1 cellular context compared by ENCODE assay signal in genomic region chr6:30769853-30770160, GRCh38.
TF ChIP-seq lines count a peak whose summit lies in the region.

No MANE protein-coding gene starts in this region.

TF ChIP-seq in HEK293, 187 proteins besides CTCF, POLR2A, EP300 and RAD21 (continued from another document):
- TF ChIP-seq PRDM2 (tag by site-specific recombination; IDR thresholded peaks at IDR 0.05; ENCODE audit: borderline replicate concordance): no peak
- no peak for TF ChIP-seq ZNF48 (tag by site-specific recombination; IDR thresholded peaks at IDR 0.05)
- no peak for TF ChIP-seq ZNF560 (tag by site-specific recombination; IDR thresholded peaks at IDR 0.05; ENCODE audit: borderline replicate concordance)
- TF ChIP-seq ZBTB7A (tag by site-specific recombination; IDR thresholded peaks at IDR 0.05; ENCODE audit: low read depth): no peak
- TF ChIP-seq ZNF169 (tag by site-specific recombination; IDR thresholded peaks at IDR 0.05): no peak
- TF ChIP-seq ZNF777 (tag by site-specific recombination; IDR thresholded peaks at IDR 0.05; ENCODE audit: borderline replicate concordance): no peak
- TF ChIP-seq ZNF555 (tag by site-specific recombination; conservative IDR thresholded peaks at IDR 0.05): no peak
- TF ChIP-seq ZNF146 (tag by site-specific recombination; IDR thresholded peaks at IDR 0.05): no peak
- TF ChIP-seq ZFP41 (tag by site-specific recombination; IDR thresholded peaks at IDR 0.05; ENCODE audit: borderline replicate concordance): no peak
- TF ChIP-seq MEIS1 (CRISPR knock-in tag; IDR thresholded peaks at IDR 0.05; ENCODE audit: borderline replicate concordance): no peak
- no peak for TF ChIP-seq ZNF514 (tag by site-specific recombination; IDR thresholded peaks at IDR 0.05)
- 0 out of 2 replicates have a peak, but pooled peaks have one; percentile 3 for TF ChIP-seq ZEB2 (tag by site-specific recombination; IDR thresholded peaks at IDR 0.05)
- no peak for TF ChIP-seq ZBTB21 (tag by site-specific recombination; IDR thresholded peaks at IDR 0.05)
- no peak for TF ChIP-seq GFI1B (tag by site-specific recombination; IDR thresholded peaks at IDR 0.05)
- 0 out of 2 replicates have a peak, but pooled peaks have one; percentile 17 for TF ChIP-seq ZNF518A (tag by site-specific recombination; conservative IDR thresholded peaks at IDR 0.05; ENCODE audit: low read depth)
- TF ChIP-seq ZNF558 (tag by site-specific recombination; IDR thresholded peaks at IDR 0.05): no peak
- 0 out of 2 replicates have a peak, but pooled peaks have one; percentile 6 for TF ChIP-seq ZNF184 (tag by site-specific recombination; IDR thresholded peaks at IDR 0.05)
- TF ChIP-seq ZNF341 (tag by site-specific recombination; IDR thresholded peaks at IDR 0.05; ENCODE audit: low read depth): no peak
- TF ChIP-seq ZNF37A (tag by site-specific recombination; IDR thresholded peaks at IDR 0.05): no peak
- TF ChIP-seq ZNF776 (tag by site-specific recombination; IDR thresholded peaks at IDR 0.05; ENCODE audit: borderline replicate concordance): no peak
- TF ChIP-seq ZNF600 (tag by site-specific recombination; IDR thresholded peaks at IDR 0.05): 0 out of 2 replicates have a peak, but pooled peaks have one; percentile 12
- no peak for TF ChIP-seq ZNF585B (tag by site-specific recombination; IDR thresholded peaks at IDR 0.05)
- no peak for TF ChIP-seq BCL11B (tag by site-specific recombination; IDR thresholded peaks at IDR 0.05; ENCODE audit: low read depth)
